20 cellular contexts compared by ENCODE assay signal in genomic region chr4:187389420-187389819, GRCh38.
DNase-seq lines count a peak whose midpoint lies in the region; ATAC-seq and TF ChIP-seq lines count a peak whose summit lies in the region.
"Had no signal": no experiment of that assay in that cellular context is flagged by ENCODE, and none has a peak within 500 bp of the region (broad histone marks: within the 10 kb centered on the region; RNA-seq: fewer than 3 reads in every experiment).

No MANE protein-coding gene starts in this region.

- no peaks in the 10 kb centered on the region for H3K79me2 ChIP-seq in mammary epithelial cell (ENCODE audit: insufficient read depth, low read length)

- H3K4me3 ChIP-seq in mammary epithelial cell (replicated peaks in 1 of 3; ENCODE audit: insufficient read depth in 1 of 3, low read depth in 2 of 3, low read length in 3 of 3), result no peak overlapping the region
- H3K4me3 ChIP-seq in lower lobe of right lung, result no peak overlapping the region
- H3K4me3 ChIP-seq in upper lobe of right lung, result no peak overlapping the region
- no peak overlapping the region for H3K4me3 ChIP-seq in ovary
- H3K4me3 ChIP-seq: BLaER1, GM23338, HAP-1 had no signal

- no peak for TF ChIP-seq CTCF in mammary epithelial cell (conservative IDR thresholded peaks at IDR 0.05 in 1 of 2, IDR thresholded peaks at IDR 0.05 in 1 of 2; ENCODE audit: extremely low read depth in 1 of 2, insufficient read depth in 1 of 2, low read depth in 1 of 2, low read length in 2 of 2)
- TF ChIP-seq CTCF in MCF 10A (IDR thresholded peaks at IDR 0.05; ENCODE audit: unreplicated experiment), result no peak
- TF ChIP-seq CTCF in lower lobe of right lung (IDR thresholded peaks at IDR 0.05), result no peak
- no peak for TF ChIP-seq CTCF in upper lobe of right lung (IDR thresholded peaks at IDR 0.05)
- TF ChIP-seq CTCF in ovary (IDR thresholded peaks at IDR 0.05), result no peak

- no peaks in the 10 kb centered on the region for H3K36me3 Mint-ChIP-seq in MCF 10A (ENCODE audit: insufficient read depth, unreplicated experiment)
- H3K36me3 Mint-ChIP-seq: CD4-positive, CD25-positive, alpha-beta regulatory T cell; CD8-positive, alpha-beta T cell had no signal

- H3K4me1 ChIP-seq in mammary epithelial cell (ENCODE audit: insufficient read depth, low read length) (no peaks in the 10 kb centered on the region), lower lobe of right lung (no peaks in the 10 kb centered on the region), upper lobe of right lung (no peaks in the 10 kb centered on the region), ovary (ENCODE audit: insufficient read depth) (no peaks in the 10 kb centered on the region)
- H3K4me1 ChIP-seq: BLaER1, Caco-2, HAP-1 had no signal

- no peaks in the 10 kb centered on the region for H3K27me3 ChIP-seq in mammary epithelial cell (ENCODE audit: insufficient read depth, low read length)
- H3K27me3 ChIP-seq in lower lobe of right lung (ENCODE audit: low read depth), result no peaks in the 10 kb centered on the region
- no peaks in the 10 kb centered on the region for H3K27me3 ChIP-seq in upper lobe of right lung
- H3K27me3 ChIP-seq in ovary, result no peaks in the 10 kb centered on the region
- H3K27me3 ChIP-seq: BLaER1 had no signal

- H4K20me1 ChIP-seq in mammary epithelial cell (ENCODE audit: insufficient read depth, low read length), result no peaks in the 10 kb centered on the region
- H4K20me1 ChIP-seq: BLaER1 had no signal

- intact Hi-C loops in mammary epithelial cell (cut with micrococcal nuclease), result loop anchor here (10.0 kb wide), 1 partner anchor 445 kb away; no protein-coding TSS in a partner anchor
- intact Hi-C loops in MCF 10A (cut with micrococcal nuclease), result no loop called here
- intact Hi-C loops in lower lobe of right lung (cut with DNase I), result no loop called here
- intact Hi-C loops in upper lobe of right lung (cut with DNase I), result no loop called here
- intact Hi-C loops in ovary (cut with DNase I), result no loop called here

- H3K27ac Mint-ChIP-seq in MCF 10A (ENCODE audit: low read depth, unreplicated experiment), result no peak overlapping the region
- H3K27ac Mint-ChIP-seq: B cell; CD4-positive, CD25-positive, alpha-beta regulatory T cell; CD8-positive, alpha-beta T cell; GM23338; HFFc6 had no signal

- ATAC-seq in lower lobe of right lung (peak; percentile 46 to 70), upper lobe of right lung (peak; percentile 75)
- ATAC-seq: CD8-positive, alpha-beta T cell; GM23338 had no signal

- no peak for TF ChIP-seq EP300 in ovary (IDR thresholded peaks at IDR 0.05)

- WGBS in mammary epithelial cell (ENCODE audit: low coverage, missing lambda C conversion rate), result 88% methylated on average over 4 of the region's 4 CpGs
- WGBS in ovary, 3 donors, result 90 to 91% (median 90%) methylated on average over 4 of the region's 4 CpGs

- peak overlapping the region; percentile 11 for H2AFZ ChIP-seq in mammary epithelial cell (ENCODE audit: low read depth, low read length)
- H2AFZ ChIP-seq: GM23338 had no signal

- H3K9me3 ChIP-seq in mammary epithelial cell (replicated peaks; ENCODE audit: insufficient read depth, low read length), result no peaks in the 10 kb centered on the region
- H3K9me3 ChIP-seq in lower lobe of right lung, result no peaks in the 10 kb centered on the region
- H3K9me3 ChIP-seq in upper lobe of right lung, result no peaks in the 10 kb centered on the region
- H3K9me3 ChIP-seq in ovary, result no peaks in the 10 kb centered on the region
- H3K9me3 ChIP-seq: BLaER1, Caco-2, HAP-1 had no signal

- H3K4me2 ChIP-seq in mammary epithelial cell (ENCODE audit: insufficient read depth, low read depth, low read length), result no peak overlapping the region
- H3K4me2 ChIP-seq: BLaER1, GM23338 had no signal

- BruUV-seq in mammary epithelial cell (replicated peaks; lab: Mats Ljungman, UMichigan) (no TSS peak), MCF 10A (replicated peaks; lab: Mats Ljungman, UMichigan) (no TSS peak)

- H3K9me3 Mint-ChIP-seq in MCF 10A (ENCODE audit: unreplicated experiment), result no peaks in the 10 kb centered on the region
- H3K9me3 Mint-ChIP-seq: GM23338, HFFc6 had no signal

- H3K4me1 Mint-ChIP-seq in MCF 10A (ENCODE audit: insufficient read depth, unreplicated experiment), result no peaks in the 10 kb centered on the region
- H3K4me1 Mint-ChIP-seq: B cell; CD4-positive, CD25-positive, alpha-beta regulatory T cell; GM23338 had no signal

- no peaks in the 10 kb centered on the region for H3K27me3 Mint-ChIP-seq in MCF 10A (ENCODE audit: insufficient read depth, unreplicated experiment)
- H3K27me3 Mint-ChIP-seq: B cell; CD4-positive, CD25-positive, alpha-beta regulatory T cell had no signal

- dilution Hi-C loops in mammary epithelial cell (cut with HindIII; ENCODE audit: low sequenced_read_pairs), result no loop called here

- POLR2A ChIA-PET in MCF 10A (lab: Yijun Ruan, JAX), result no interaction called here

- in situ Hi-C loops in mammary epithelial cell (cut with MboI; ENCODE audit: low sequenced_read_pairs in 2 of 2), result no loop called here

- TF ChIP-seq POLR2A in ovary (IDR thresholded peaks at IDR 0.05), result no peak

- no peak overlapping the region for H3K27ac ChIP-seq in mammary epithelial cell (ENCODE audit: insufficient read depth, low read depth, low read length)
- H3K27ac ChIP-seq in lower lobe of right lung, result no peak overlapping the region
- no peak overlapping the region for H3K27ac ChIP-seq in upper lobe of right lung
- H3K27ac ChIP-seq in ovary, result no peak overlapping the region
- H3K27ac ChIP-seq: 22Rv1, BLaER1, C4-2B had no signal

- no peak overlapping the region for H3K4me3 Mint-ChIP-seq in MCF 10A (ENCODE audit: unreplicated experiment)
- H3K4me3 Mint-ChIP-seq: B cell; CD4-positive, CD25-positive, alpha-beta regulatory T cell; CD8-positive, alpha-beta T cell; GM23338; HFFc6 had no signal

- CTCF ChIA-PET in mammary epithelial cell (lab: Charles Lee; ENCODE audit: low non-redundant PET), result interaction anchor here (0.6 kb wide), 1 partner anchor 54 kb away, joined by 3 read pairs; no protein-coding TSS in a partner anchor
- CTCF ChIA-PET in MCF 10A (lab: Yijun Ruan, JAX), result interaction anchor here (0.7 kb wide), 1 partner anchor 859 kb away, joined by 3 read pairs; no protein-coding TSS in a partner anchor

- DNase-seq in mammary epithelial cell, result no peak
- DNase-seq in MCF 10A (ENCODE audit: unreplicated experiment), result no peak
- DNase-seq in OCI-M1 (lab: John Stamatoyannopoulos, UW), result peak; percentile 19
- DNase-seq in lower lobe of right lung, result no peak
- no peak for DNase-seq in upper lobe of right lung
- no peak for DNase-seq in ovary
- DNase-seq in stimulated activated CD8-positive, alpha-beta memory T cell treated with anti-CD3 and anti-CD28 coated beads, Interleukin-4, amount 100 ng/mL, for 48 hours, result no peak
- no peak for DNase-seq in SK-N-DZ (ENCODE audit: low spot score)
- DNase-seq: Caco-2; CD4-positive, CD25-positive, alpha-beta regulatory T cell; CD8-positive, alpha-beta T cell; DMS153; DND-41; HFFc6 had no signal

- no peak overlapping the region for H3K9ac ChIP-seq in mammary epithelial cell (ENCODE audit: insufficient read depth, low read length)
- H3K9ac ChIP-seq: BLaER1 had no signal

- H3K36me3 ChIP-seq in mammary epithelial cell (ENCODE audit: insufficient read depth, low read length), result no peaks in the 10 kb centered on the region
- H3K36me3 ChIP-seq in lower lobe of right lung, result no peaks in the 10 kb centered on the region
- no peaks in the 10 kb centered on the region for H3K36me3 ChIP-seq in upper lobe of right lung
- no peaks in the 10 kb centered on the region for H3K36me3 ChIP-seq in ovary
- H3K36me3 ChIP-seq: BLaER1, HAP-1 had no signal
